ENCODE assay signal across 20 cellular contexts in the genomic region with DNA sequence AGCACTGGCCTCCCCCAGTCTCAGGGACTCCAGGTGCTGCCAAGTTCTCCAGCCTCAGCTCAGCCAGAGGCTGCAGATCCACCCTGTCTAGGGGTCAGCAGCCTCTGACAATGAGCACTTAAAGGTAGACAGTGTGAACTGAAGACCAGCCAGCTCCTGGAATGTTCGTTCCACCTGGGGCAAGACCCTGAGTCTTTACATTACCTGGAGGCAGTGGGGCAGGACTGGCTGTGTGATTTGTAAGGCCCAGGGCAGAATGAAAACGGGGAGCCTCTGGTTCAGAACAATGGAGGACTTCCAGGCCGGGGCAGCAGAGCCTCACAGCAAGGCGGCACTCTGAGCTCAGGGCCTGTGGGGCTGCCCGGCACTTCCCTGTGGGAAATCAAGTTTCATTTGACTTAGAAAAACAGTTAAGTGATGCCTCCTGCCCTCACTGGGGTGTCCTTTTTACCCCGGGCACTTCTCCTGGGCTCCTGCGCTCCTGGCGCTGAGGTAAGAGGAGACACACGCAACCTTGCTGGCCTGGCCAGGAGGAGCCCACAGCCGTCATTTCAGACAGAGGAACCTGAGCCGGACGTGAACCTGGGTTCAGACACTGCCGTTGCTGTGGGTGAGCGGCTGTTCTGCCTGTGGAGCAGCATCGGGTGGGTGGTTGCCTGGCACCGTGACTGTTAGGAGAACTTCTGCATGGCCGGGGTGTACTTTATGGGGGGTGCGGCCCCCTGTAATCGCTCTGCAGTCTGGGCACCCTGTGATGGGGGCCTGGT.
"Had no signal": no experiment of that assay in that cellular context is flagged by ENCODE, and none has a peak within 500 bp of the region (broad histone marks: within the 10 kb centered on the region; RNA-seq: fewer than 3 reads in every experiment).

No MANE protein-coding gene starts in this region.

- H3K4me1 ChIP-seq: foreskin keratinocyte had no signal

- H3K4me3 ChIP-seq: mucosa of descending colon, testis, upper lobe of left lung had no signal

- H3K36me3 ChIP-seq: upper lobe of left lung had no signal

- DNase-seq: activated CD4-positive, alpha-beta memory T cell treated with anti-CD3 and anti-CD28 coated beads, Interleukin-2, amount 10 ng/mL, durations not matched to agents 7 days and 5 days; activated CD4-positive, alpha-beta T cell treated with anti-CD3 and anti-CD28 coated beads for 48 hours; activated CD4-positive, CD25-positive, alpha-beta regulatory T cell; activated effector memory CD4-positive, alpha-beta T cell treated with Interleukin-2 at 50 U/mL for 16 hours; activated naive CD4-positive, alpha-beta T cell treated with anti-CD3 and anti-CD28 coated beads, Interleukin-2, amount 50 U/mL, for 16 hours; activated T-cell treated with anti-CD3 and anti-CD28 coated beads, Interleukin-2, amount 50 U/mL, for 48 hours; foreskin keratinocyte; glutamatergic neuron; kidney; mesenchymal stem cell; mucosa of descending colon; naive B cell; posterior cingulate gyrus; small intestine; stimulated activated CD4-positive, alpha-beta T cell treated with anti-CD3 and anti-CD28 coated beads, Interleukin-15, amount 100 ng/mL, for 24 hours; stimulated activated CD4-positive, alpha-beta T cell treated with anti-CD3 and anti-CD28 coated beads, Interleukin-2, amount 100 ng/mL, for 48 hours; T1000; upper lobe of left lung had no signal

- ATAC-seq: foreskin keratinocyte, mucosa of descending colon had no signal

- H3K27me3 ChIP-seq: testis, upper lobe of left lung had no signal

- H3K27ac ChIP-seq: epithelial cell of prostate, foreskin keratinocyte, testis, upper lobe of left lung had no signal

- H3K9me3 ChIP-seq: mucosa of descending colon, testis, upper lobe of left lung had no signal
